In genomic region chr5:132500244-132500930, GRCh38 we compare ENCODE assay signal across 12 cellular contexts. TPM values are rescaled to one million over a fixed set of nuclear protein-coding genes. Genes with fewer than 3 reads are reported as not detected.
A peak's percentile ranks its signal among the peaks of the same experiment; 100 is the strongest.
DNase-seq lines count a peak whose midpoint lies in the region; ATAC-seq, FAIRE-seq and TF ChIP-seq lines count a peak whose summit lies in the region.
"Had no signal": no experiment of that assay in that cellular context is flagged by ENCODE, and none has a peak within 500 bp of the region (broad histone marks: within the 10 kb centered on the region; RNA-seq: fewer than 3 reads in every experiment).

No MANE protein-coding gene starts in this region.

- H3K9me3 Mint-ChIP-seq in activated CD8-positive, alpha-beta memory T cell treated with anti-CD3 and anti-CD28 coated beads, Interleukin-2, amount 10 ng/mL, durations not matched to agents 7 days and 5 days (ENCODE audit: low read depth) = no peaks in the 10 kb centered on the region
- H3K9me3 Mint-ChIP-seq in activated CD8-positive, alpha-beta T cell treated with anti-CD3 and anti-CD28 coated beads, Interleukin-2, amount 10 ng/mL, durations not matched to agents 7 days and 5 days (ENCODE audit: insufficient read depth) = no peaks in the 10 kb centered on the region
- no peaks in the 10 kb centered on the region for H3K9me3 Mint-ChIP-seq in stimulated activated naive CD8-positive, alpha-beta T cell treated with anti-CD3 and anti-CD28 coated beads, Interleukin-15, amount 100 ng/mL, for 72 hours

- H3K27me3 Mint-ChIP-seq in activated CD8-positive, alpha-beta memory T cell treated with anti-CD3 and anti-CD28 coated beads, Interleukin-2, amount 10 ng/mL, durations not matched to agents 7 days and 5 days = no peaks in the 10 kb centered on the region
- peaks cover 4% of the 10 kb centered on the region for H3K27me3 Mint-ChIP-seq in activated CD8-positive, alpha-beta T cell treated with anti-CD3 and anti-CD28 coated beads, Interleukin-2, amount 10 ng/mL, durations not matched to agents 7 days and 5 days (ENCODE audit: low read depth)
- peaks cover 3% of the 10 kb centered on the region for H3K27me3 Mint-ChIP-seq in stimulated activated naive CD8-positive, alpha-beta T cell treated with anti-CD3 and anti-CD28 coated beads, Interleukin-15, amount 100 ng/mL, for 72 hours

- FAIRE-seq in HepG2 (lab: Jason Lieb, UNC) = no peak

- intact Hi-C loops in HepG2 (cut with micrococcal nuclease; ENCODE audit: unreplicated experiment) = loop anchor here (2.0 kb wide), 2 partner anchors 74 to 228 kb away; no protein-coding TSS in a partner anchor

- TF ChIP-seq POLR2A in HepG2 (IDR thresholded peaks at IDR 0.05; ENCODE audit: insufficient read depth in 1 of 2, low read depth in 2 of 2, low read length in 2 of 2) = no peak

- no peaks in the 10 kb centered on the region for H3K36me3 Mint-ChIP-seq in activated CD8-positive, alpha-beta memory T cell treated with anti-CD3 and anti-CD28 coated beads, Interleukin-2, amount 10 ng/mL, durations not matched to agents 7 days and 5 days
- no peaks in the 10 kb centered on the region for H3K36me3 Mint-ChIP-seq in activated CD8-positive, alpha-beta T cell treated with anti-CD3 and anti-CD28 coated beads, Interleukin-2, amount 10 ng/mL, durations not matched to agents 7 days and 5 days (ENCODE audit: low read depth)

- CTCF ChIA-PET in activated CD8-positive, alpha-beta memory T cell treated with anti-CD3 and anti-CD28 coated beads, Interleukin-2, amount 10 ng/mL, durations not matched to agents 7 days and 5 days (lab: Charles Lee) = interaction anchor here (0.6 to 12.7 kb wide), 44 partner anchors 8 to 325 kb away, joined by 3 to 328 read pairs (median 6); partner anchors contain the start of genes IRF1 and SLC22A5
- CTCF ChIA-PET in activated CD8-positive, alpha-beta T cell treated with anti-CD3 and anti-CD28 coated beads, Interleukin-2, amount 10 ng/mL, durations not matched to agents 7 days and 5 days (lab: Charles Lee) = interaction anchor here (0.6 to 13.6 kb wide), 53 partner anchors 8 to 440 kb away, joined by 3 to 400 read pairs (median 4); partner anchors contain the start of genes IRF1 and SLC22A5
- CTCF ChIA-PET in HepG2 (lab: Yijun Ruan, JAX; ENCODE audit: low intra/inter-chr PET ratio, low total read pairs) = interaction anchor here (1.1 to 3.3 kb wide), 4 partner anchors 74 to 262 kb away, joined by 3 to 54 read pairs (median 26); no protein-coding TSS in a partner anchor

- TF ChIP-seq CTCF in HepG2 (CRISPR knock-in tag; IDR thresholded peaks at IDR 0.05) = no peak

- no peak for DNase-seq in activated CD8-positive, alpha-beta memory T cell treated with anti-CD3 and anti-CD28 coated beads, Interleukin-2, amount 10 ng/mL, durations not matched to agents 7 days and 5 days
- no peak for DNase-seq in activated CD8-positive, alpha-beta memory T cell treated with anti-CD3 and anti-CD28 coated beads for 24 hours
- DNase-seq in activated CD8-positive, alpha-beta T cell treated with anti-CD3 and anti-CD28 coated beads, Interleukin-2, amount 10 ng/mL, durations not matched to agents 7 days and 5 days = no peak
- DNase-seq in HepG2 (ENCODE audit: low spot score) = no peak
- DNase-seq in stimulated activated naive CD8-positive, alpha-beta T cell treated with anti-CD3 and anti-CD28 coated beads, Interleukin-15, amount 100 ng/mL, for 72 hours = peak; percentile 15 to 37
- DNase-seq in DMS153 (lab: John Stamatoyannopoulos, UW) = no peak
- DNase-seq in stimulated activated CD4-positive, alpha-beta T cell treated with anti-CD3 and anti-CD28 coated beads, Interleukin-12 subunit alpha, Interleukin-12 subunit beta, amount 100 ng/mL, for 4 hours = no peak
- DNase-seq in NCI-H1092 (lab: John Stamatoyannopoulos, UW) = no peak
- DNase-seq: KG1 had no signal

- no peak overlapping the region for H2AFZ ChIP-seq in HepG2 (ENCODE audit: low read length)

- POLR2A ChIA-PET in activated CD8-positive, alpha-beta T cell treated with anti-CD3 and anti-CD28 coated beads, Interleukin-2, amount 10 ng/mL, durations not matched to agents 7 days and 5 days (lab: Charles Lee) = interaction anchor here (0.7 to 18.3 kb wide), 6 partner anchors 20 to 114 kb away, joined by 3 to 720 read pairs (median 4); partner anchors contain the start of gene IRF1
- POLR2A ChIA-PET in HepG2 (lab: Yijun Ruan, JAX) = interaction anchor here (0.8 to 6.9 kb wide), 9 partner anchors 10 to 89 kb away, joined by 3 to 86 read pairs (median 3); partner anchors contain the start of gene IRF1

- H3K4me3 ChIP-seq in HepG2 (replicated peaks in 1 of 3; ENCODE audit: insufficient read depth in 1 of 3, low read depth in 2 of 3, low read length in 3 of 3) = peak overlapping the region in 1 of 3 experiments; percentile 57; a peak in 1 of 6 replicates

- no peaks in the 10 kb centered on the region for H3K9me3 ChIP-seq in HepG2 (ENCODE audit: low read length)

- no peaks in the 10 kb centered on the region for H4K20me1 ChIP-seq in HepG2 (ENCODE audit: insufficient read depth, low read length)

- no peak for ATAC-seq in activated CD8-positive, alpha-beta memory T cell treated with anti-CD3 and anti-CD28 coated beads, Interleukin-2, amount 10 ng/mL, durations not matched to agents 7 days and 5 days
- ATAC-seq in activated CD8-positive, alpha-beta T cell treated with anti-CD3 and anti-CD28 coated beads, Interleukin-2, amount 10 ng/mL, durations not matched to agents 7 days and 5 days = no peak
- no peak for ATAC-seq in HepG2
- no peak for ATAC-seq in stimulated activated naive CD8-positive, alpha-beta T cell treated with anti-CD3 and anti-CD28 coated beads, Interleukin-15, amount 100 ng/mL, for 72 hours

- no peaks in the 10 kb centered on the region for H3K36me3 ChIP-seq in HepG2 (replicated peaks in 1 of 2; ENCODE audit: control insufficient read depth in 1 of 2, insufficient read depth in 2 of 2, low read length in 2 of 2)

- no TSS peak for BruUV-seq in HepG2 (replicated peaks; lab: Mats Ljungman, UMichigan)

- peak overlapping the region; percentile 25 for H3K27ac Mint-ChIP-seq in activated CD8-positive, alpha-beta memory T cell treated with anti-CD3 and anti-CD28 coated beads, Interleukin-2, amount 10 ng/mL, durations not matched to agents 7 days and 5 days
- H3K27ac Mint-ChIP-seq in activated CD8-positive, alpha-beta T cell treated with anti-CD3 and anti-CD28 coated beads, Interleukin-2, amount 10 ng/mL, durations not matched to agents 7 days and 5 days = peak overlapping the region; percentile 60
- no peak overlapping the region for H3K27ac Mint-ChIP-seq in stimulated activated naive CD8-positive, alpha-beta T cell treated with anti-CD3 and anti-CD28 coated beads, Interleukin-15, amount 100 ng/mL, for 72 hours

- no peak overlapping the region for H3K4me3 Mint-ChIP-seq in activated CD8-positive, alpha-beta memory T cell treated with anti-CD3 and anti-CD28 coated beads, Interleukin-2, amount 10 ng/mL, durations not matched to agents 7 days and 5 days
- no peak overlapping the region for H3K4me3 Mint-ChIP-seq in activated CD8-positive, alpha-beta T cell treated with anti-CD3 and anti-CD28 coated beads, Interleukin-2, amount 10 ng/mL, durations not matched to agents 7 days and 5 days
- no peak overlapping the region for H3K4me3 Mint-ChIP-seq in stimulated activated naive CD8-positive, alpha-beta T cell treated with anti-CD3 and anti-CD28 coated beads, Interleukin-15, amount 100 ng/mL, for 72 hours

- H3K4me1 Mint-ChIP-seq in activated CD8-positive, alpha-beta memory T cell treated with anti-CD3 and anti-CD28 coated beads, Interleukin-2, amount 10 ng/mL, durations not matched to agents 7 days and 5 days = peaks cover 42% of the 10 kb centered on the region
- H3K4me1 Mint-ChIP-seq in activated CD8-positive, alpha-beta T cell treated with anti-CD3 and anti-CD28 coated beads, Interleukin-2, amount 10 ng/mL, durations not matched to agents 7 days and 5 days (ENCODE audit: low read depth) = peaks cover 45% of the 10 kb centered on the region
- H3K4me1 Mint-ChIP-seq in stimulated activated naive CD8-positive, alpha-beta T cell treated with anti-CD3 and anti-CD28 coated beads, Interleukin-15, amount 100 ng/mL, for 72 hours = peaks cover 51% of the 10 kb centered on the region

- no peaks in the 10 kb centered on the region for H3K79me2 ChIP-seq in HepG2 (ENCODE audit: insufficient read depth, low read length)

- H3K27me3 ChIP-seq in HepG2 (ENCODE audit: control insufficient read depth in 1 of 2, insufficient read depth in 2 of 2, low read length in 2 of 2) = no peaks in the 10 kb centered on the region

- H3K9ac ChIP-seq in HepG2 (ENCODE audit: insufficient read depth, low read depth, low read length) = no peak overlapping the region

- peak overlapping the region; percentile 53 for H3K27ac ChIP-seq in HepG2 (ENCODE audit: extremely low read length, insufficient read depth, low read length)

- no peak for TF ChIP-seq RAD21 in HepG2 (CRISPR knock-in tag; IDR thresholded peaks at IDR 0.05)

- H3K4me1 ChIP-seq in HepG2 (ENCODE audit: insufficient read depth, low read length) = peaks cover 86% of the 10 kb centered on the region

- 80% methylated on average over 2 of the region's 6 CpGs for WGBS in HepG2 (ENCODE audit: low lambda C conversion rate)

- H3K4me2 ChIP-seq in HepG2 (ENCODE audit: low read depth, low read length) = peak overlapping the region; percentile 77

- in situ Hi-C loops in HepG2 (cut with HindIII; ENCODE audit: extremely low pct_ligation_motif_present, low pct_unique_long_range_greater_than_20kb) = no loop called here

- TF ChIP-seq EP300 in HepG2 (IDR thresholded peaks at IDR 0.05; ENCODE audit: low read depth in 2 of 2, low read length in 2 of 2) (no peak), HepG2 (CRISPR knock-in tag; IDR thresholded peaks at IDR 0.05; ENCODE audit: borderline replicate concordance) (no peak)

RNA-seq across cellular contexts. Expression of gene IRF1, which starts 9.8 kb away (rescaled TPM):
- total RNA-seq in activated CD8-positive, alpha-beta memory T cell treated with anti-CD3 and anti-CD28 coated beads, Interleukin-2, amount 10 ng/mL, durations not matched to agents 7 days and 5 days = 100 to 1,000 TPM; 205 to 223 TPM
- total RNA-seq in activated CD8-positive, alpha-beta T cell treated with anti-CD3 and anti-CD28 coated beads, Interleukin-2, amount 10 ng/mL, durations not matched to agents 7 days and 5 days = 100 to 1,000 TPM; 221 to 228 TPM
- 5.8 and 8.8 TPM in 2 replicates for total RNA-seq in HepG2 (2016; rRNA removed; fragmentation: Illumina TruSeq; extraction: Trizol)
- 1.2 and 1.9 TPM in 2 replicates for total RNA-seq in HepG2 (2016; cell fraction: cytosol; rRNA removed; fragmentation: Illumina TruSeq; extraction: Trizol; ENCODE audit: low read depth)
- 4.4 and 10.1 TPM in 2 replicates for total RNA-seq in HepG2 (2016; cell fraction: insoluble cytoplasmic fraction; rRNA removed; fragmentation: Illumina TruSeq; extraction: Trizol)
- total RNA-seq in HepG2 (2016; cell fraction: membrane; rRNA removed; fragmentation: Illumina TruSeq; extraction: Trizol) = 2.5 and 3.3 TPM in 2 replicates
- 14.5 and 19.2 TPM in 2 replicates for total RNA-seq in HepG2 (2016; cell fraction: nucleus; rRNA removed; fragmentation: Illumina TruSeq; extraction: Trizol)
- 4.1 and 4.4 TPM in 2 replicates for polyA plus RNA-seq in HepG2 (2011; rRNA removed)
- 4.7 and 4.8 TPM in 2 replicates for polyA plus RNA-seq in HepG2 (2011; cell fraction: cytosol; rRNA removed)
- polyA plus RNA-seq in HepG2 (2011; cell fraction: nucleus; rRNA removed) = 10.1 and 10.8 TPM in 2 replicates
- polyA plus RNA-seq in HepG2 (2012) = 3.4 and 4.0 TPM in 2 replicates
- polyA plus RNA-seq in HepG2 (2016; cell fraction: cytosol; fragmentation: Illumina TruSeq; extraction: Trizol; ENCODE audit: low read depth) = 0.75 and 0.77 TPM in 2 replicates
- 5.3 and 6.8 TPM in 2 replicates for polyA plus RNA-seq in HepG2 (2016; cell fraction: insoluble cytoplasmic fraction; fragmentation: Illumina TruSeq; extraction: Trizol; ENCODE audit: low read depth)
- 0.80 and 1.4 TPM in 2 replicates for polyA plus RNA-seq in HepG2 (2016; cell fraction: membrane; fragmentation: Illumina TruSeq; extraction: Trizol; ENCODE audit: low read depth)
- polyA plus RNA-seq in HepG2 (2016; cell fraction: nucleus; fragmentation: Illumina TruSeq; extraction: Trizol; ENCODE audit: insufficient read depth, low read depth) = 8.7 and 9.9 TPM in 2 replicates
- polyA minus RNA-seq in HepG2 (2011; rRNA and poly(A)+ RNA removed; ENCODE audit: low replicate concordance) = 24.0 and 36.4 TPM in 2 replicates
- 4.7 and 7.5 TPM in 2 replicates for polyA minus RNA-seq in HepG2 (2011; cell fraction: cytosol; rRNA and poly(A)+ RNA removed)
- polyA minus RNA-seq in HepG2 (2011; cell fraction: nucleus; rRNA and poly(A)+ RNA removed) = 28.5 and 37.7 TPM in 2 replicates

RNA-seq across cellular contexts. Expression of gene IL5, which starts 42.9 kb away (rescaled TPM):
- total RNA-seq in activated CD8-positive, alpha-beta memory T cell treated with anti-CD3 and anti-CD28 coated beads, Interleukin-2, amount 10 ng/mL, durations not matched to agents 7 days and 5 days = 10 to 100 TPM in 1 of 2 experiments, under 1 TPM in 1; 0.35 to 20.0 TPM
- total RNA-seq in activated CD8-positive, alpha-beta T cell treated with anti-CD3 and anti-CD28 coated beads, Interleukin-2, amount 10 ng/mL, durations not matched to agents 7 days and 5 days = under 1 TPM in 1 of 2 experiments, not detected in 1; 0.71 TPM
- total RNA-seq in HepG2 (2016; rRNA removed; fragmentation: Illumina TruSeq; extraction: Trizol) = not detected in 2 replicates
- total RNA-seq in HepG2 (2016; cell fraction: cytosol; rRNA removed; fragmentation: Illumina TruSeq; extraction: Trizol; ENCODE audit: low read depth) = not detected in 2 replicates
- total RNA-seq in HepG2 (2016; cell fraction: insoluble cytoplasmic fraction; rRNA removed; fragmentation: Illumina TruSeq; extraction: Trizol) = not detected in 2 replicates
- total RNA-seq in HepG2 (2016; cell fraction: membrane; rRNA removed; fragmentation: Illumina TruSeq; extraction: Trizol) = not detected in 2 replicates
- not detected in 2 replicates for total RNA-seq in HepG2 (2016; cell fraction: nucleus; rRNA removed; fragmentation: Illumina TruSeq; extraction: Trizol)
- polyA plus RNA-seq in HepG2 (2011; rRNA removed) = not detected in 2 replicates
- polyA plus RNA-seq in HepG2 (2011; cell fraction: cytosol; rRNA removed) = not detected in 2 replicates
- polyA plus RNA-seq in HepG2 (2011; cell fraction: nucleus; rRNA removed) = not detected in 2 replicates
- not detected in 2 replicates for polyA plus RNA-seq in HepG2 (2012)
- not detected in 2 replicates for polyA plus RNA-seq in HepG2 (2016; cell fraction: cytosol; fragmentation: Illumina TruSeq; extraction: Trizol; ENCODE audit: low read depth)
- polyA plus RNA-seq in HepG2 (2016; cell fraction: insoluble cytoplasmic fraction; fragmentation: Illumina TruSeq; extraction: Trizol; ENCODE audit: low read depth) = not detected in 2 replicates
- not detected in 2 replicates for polyA plus RNA-seq in HepG2 (2016; cell fraction: membrane; fragmentation: Illumina TruSeq; extraction: Trizol; ENCODE audit: low read depth)
- not detected in 2 replicates for polyA plus RNA-seq in HepG2 (2016; cell fraction: nucleus; fragmentation: Illumina TruSeq; extraction: Trizol; ENCODE audit: insufficient read depth, low read depth)
- polyA minus RNA-seq in HepG2 (2011; rRNA and poly(A)+ RNA removed; ENCODE audit: low replicate concordance) = not detected in 2 replicates
- polyA minus RNA-seq in HepG2 (2011; cell fraction: cytosol; rRNA and poly(A)+ RNA removed) = not detected in 2 replicates
- not detected in 2 replicates for polyA minus RNA-seq in HepG2 (2011; cell fraction: nucleus; rRNA and poly(A)+ RNA removed)
- total RNA-seq: esophagus mucosa, kidney epithelial cell had no signal
- polyA plus RNA-seq: AG04450 had no signal

RNA-seq across cellular contexts. Expression of gene RAD50, which starts 56.4 kb away (rescaled TPM):
- 10 to 100 TPM; 39.7 to 51.6 TPM for total RNA-seq in activated CD8-positive, alpha-beta memory T cell treated with anti-CD3 and anti-CD28 coated beads, Interleukin-2, amount 10 ng/mL, durations not matched to agents 7 days and 5 days
- total RNA-seq in activated CD8-positive, alpha-beta T cell treated with anti-CD3 and anti-CD28 coated beads, Interleukin-2, amount 10 ng/mL, durations not matched to agents 7 days and 5 days = 10 to 100 TPM; 30.4 to 34.5 TPM
- 23.4 and 40.1 TPM in 2 replicates for total RNA-seq in HepG2 (2016; rRNA removed; fragmentation: Illumina TruSeq; extraction: Trizol)
- total RNA-seq in HepG2 (2016; cell fraction: cytosol; rRNA removed; fragmentation: Illumina TruSeq; extraction: Trizol; ENCODE audit: low read depth) = 2.6 and 2.9 TPM in 2 replicates
- 23.3 and 37.9 TPM in 2 replicates for total RNA-seq in HepG2 (2016; cell fraction: insoluble cytoplasmic fraction; rRNA removed; fragmentation: Illumina TruSeq; extraction: Trizol)
- total RNA-seq in HepG2 (2016; cell fraction: membrane; rRNA removed; fragmentation: Illumina TruSeq; extraction: Trizol) = 6.3 and 8.5 TPM in 2 replicates
- total RNA-seq in HepG2 (2016; cell fraction: nucleus; rRNA removed; fragmentation: Illumina TruSeq; extraction: Trizol) = 33.7 and 36.5 TPM in 2 replicates
- polyA plus RNA-seq in HepG2 (2011; rRNA removed) = 13.6 and 19.2 TPM in 2 replicates
- 7.1 and 10.6 TPM in 2 replicates for polyA plus RNA-seq in HepG2 (2011; cell fraction: cytosol; rRNA removed)
- 24.8 and 26.5 TPM in 2 replicates for polyA plus RNA-seq in HepG2 (2011; cell fraction: nucleus; rRNA removed)
- 20.6 and 27.9 TPM in 2 replicates for polyA plus RNA-seq in HepG2 (2012)
- polyA plus RNA-seq in HepG2 (2016; cell fraction: cytosol; fragmentation: Illumina TruSeq; extraction: Trizol; ENCODE audit: low read depth) = 0.74 and 1.1 TPM in 2 replicates
- 28.7 and 29.8 TPM in 2 replicates for polyA plus RNA-seq in HepG2 (2016; cell fraction: insoluble cytoplasmic fraction; fragmentation: Illumina TruSeq; extraction: Trizol; ENCODE audit: low read depth)
- 1.5 and 3.2 TPM in 2 replicates for polyA plus RNA-seq in HepG2 (2016; cell fraction: membrane; fragmentation: Illumina TruSeq; extraction: Trizol; ENCODE audit: low read depth)
- polyA plus RNA-seq in HepG2 (2016; cell fraction: nucleus; fragmentation: Illumina TruSeq; extraction: Trizol; ENCODE audit: insufficient read depth, low read depth) = 26.8 and 32.5 TPM in 2 replicates
- 12.0 and 21.4 TPM in 2 replicates for polyA minus RNA-seq in HepG2 (2011; rRNA and poly(A)+ RNA removed; ENCODE audit: low replicate concordance)
- 16.4 and 16.9 TPM in 2 replicates for polyA minus RNA-seq in HepG2 (2011; cell fraction: cytosol; rRNA and poly(A)+ RNA removed)
- 69.9 and 76.1 TPM in 2 replicates for polyA minus RNA-seq in HepG2 (2011; cell fraction: nucleus; rRNA and poly(A)+ RNA removed)

Comparison
In these comparisons a context has a peak if more than half of its experiments do, and no peak if none do; other contexts are left out.
1. DNase-seq: peak in stimulated activated naive CD8-positive, alpha-beta T cell treated with anti-CD3 and anti-CD28 coated beads, Interleukin-15, amount 100 ng/mL, for 72 hours (2 of 2); none in activated CD8-positive, alpha-beta memory T cell treated with anti-CD3 and anti-CD28 coated beads, Interleukin-2, amount 10 ng/mL, durations not matched to agents 7 days and 5 days (single experiment), activated CD8-positive, alpha-beta memory T cell treated with anti-CD3 and anti-CD28 coated beads for 24 hours (single experiment), activated CD8-positive, alpha-beta T cell treated with anti-CD3 and anti-CD28 coated beads, Interleukin-2, amount 10 ng/mL, durations not matched to agents 7 days and 5 days (single experiment), HepG2 (single experiment), DMS153 (single experiment), stimulated activated CD4-positive, alpha-beta T cell treated with anti-CD3 and anti-CD28 coated beads, Interleukin-12 subunit alpha, Interleukin-12 subunit beta, amount 100 ng/mL, for 4 hours (single experiment) and NCI-H1092 (single experiment).
2. H3K27ac Mint-ChIP-seq: peak in activated CD8-positive, alpha-beta memory T cell treated with anti-CD3 and anti-CD28 coated beads, Interleukin-2, amount 10 ng/mL, durations not matched to agents 7 days and 5 days (single experiment) and activated CD8-positive, alpha-beta T cell treated with anti-CD3 and anti-CD28 coated beads, Interleukin-2, amount 10 ng/mL, durations not matched to agents 7 days and 5 days (single experiment); none in stimulated activated naive CD8-positive, alpha-beta T cell treated with anti-CD3 and anti-CD28 coated beads, Interleukin-15, amount 100 ng/mL, for 72 hours (0 of 2).
3. RNA of gene IRF1, which starts 9.8 kb away (total RNA-seq): 221 to 228 TPM in activated CD8-positive, alpha-beta T cell treated with anti-CD3 and anti-CD28 coated beads, Interleukin-2, amount 10 ng/mL, durations not matched to agents 7 days and 5 days and 205 to 223 TPM in activated CD8-positive, alpha-beta memory T cell treated with anti-CD3 and anti-CD28 coated beads, Interleukin-2, amount 10 ng/mL, durations not matched to agents 7 days and 5 days; 1.2 to 19.2 TPM in HepG2; every median in the first group is over 10 times any median in the second.